Comparison of ENCODE assay signal across 23 cellular contexts in genomic region chr3:41462103-41462691, GRCh38.
DNase-seq lines count a peak whose midpoint lies in the region; ATAC-seq and TF ChIP-seq lines count a peak whose summit lies in the region.
"Had no signal": no experiment of that assay in that cellular context is flagged by ENCODE, and none has a peak within 500 bp of the region (broad histone marks: within the 10 kb centered on the region; RNA-seq: fewer than 3 reads in every experiment).

No MANE protein-coding gene starts in this region.

- CTCF ChIA-PET in SK-N-SH (lab: Yijun Ruan, JAX), result interaction anchor here (0.9 to 1.0 kb wide), 2 partner anchors 226 to 306 kb away, joined by 3 read pairs; no protein-coding TSS in a partner anchor

- ATAC-seq in HG02870 (IDR thresholded peaks at IDR 0.05; ENCODE audit: unreplicated experiment), result no peak
- no peak for ATAC-seq in HG03439 (IDR thresholded peaks at IDR 0.05; ENCODE audit: unreplicated experiment)
- no peak for ATAC-seq in GM21515 (IDR thresholded peaks at IDR 0.05; ENCODE audit: unreplicated experiment)
- ATAC-seq: A549, GM23338, Panc1, T-helper 17 cell had no signal

- no peak for TF ChIP-seq RAD21 in SK-N-SH (IDR thresholded peaks at IDR 0.05; ENCODE audit: low read length)

- TF ChIP-seq CTCF in LNCaP clone FGC (IDR thresholded peaks at IDR 0.05; ENCODE audit: control insufficient read depth, extremely low read depth, insufficient read depth), result no peak
- TF ChIP-seq CTCF in SK-N-SH (IDR thresholded peaks at IDR 0.05), result no peak

- H3K4me2 ChIP-seq in SK-N-SH, result no peak overlapping the region
- H3K4me2 ChIP-seq: A549, GM23338 had no signal

- H3K79me2 ChIP-seq in SK-N-SH (ENCODE audit: insufficient read depth), result no peaks in the 10 kb centered on the region

- H2AFZ ChIP-seq in SK-N-SH (ENCODE audit: low read depth), result no peak overlapping the region
- H2AFZ ChIP-seq: GM23338 had no signal

- H3F3A ChIP-seq in SK-N-SH (replicated peaks; ENCODE audit: insufficient read depth), result no peaks in the 10 kb centered on the region

- no peak overlapping the region for H3K9ac ChIP-seq in SK-N-SH
- H3K9ac ChIP-seq in endocrine pancreas (ENCODE audit: control insufficient read depth, insufficient read depth, low read length), result no peak overlapping the region

- no peak for TF ChIP-seq EP300 in SK-N-SH (IDR thresholded peaks at IDR 0.05; ENCODE audit: borderline replicate concordance in 1 of 2, low read depth in 1 of 2, low read length in 1 of 2)

- POLR2A ChIA-PET in SK-N-SH (lab: Yijun Ruan, JAX), result no interaction called here

- H3K27me3 ChIP-seq in SK-N-SH (ENCODE audit: insufficient read depth) (no peaks in the 10 kb centered on the region), endocrine pancreas (ENCODE audit: control insufficient read depth, insufficient read depth, low read length) (no peaks in the 10 kb centered on the region)

- DNase-seq in LNCaP clone FGC (ENCODE audit: low read depth) (peak; percentile 6), NCI-H2029 treated with DMSO at 0.1 percent for 48 hours (lab: John Stamatoyannopoulos, UW) (peak; percentile 23), SK-N-SH (no peak), AG08395 (ENCODE audit: low spot score) (no peak)
- DNase-seq: C1 segment of cervical spinal cord; CD4-positive, alpha-beta memory T cell; COR-L47; NCI-H1694 treated with DMSO at 0.1 percent for 48 hours; NCI-H226; NCI-H510A; NCI-H82; SHP77; SW 1271; T-helper 17 cell had no signal

- H3K9me2 ChIP-seq in SK-N-SH, result no peaks in the 10 kb centered on the region

- 30% methylated on average over 2 of the region's 2 CpGs for WGBS in SK-N-SH (ENCODE audit: low lambda C conversion rate)

- no peaks in the 10 kb centered on the region for H3K36me3 ChIP-seq in SK-N-SH (replicated peaks in 1 of 2; ENCODE audit: control insufficient read depth in 1 of 2, insufficient read depth in 2 of 2, low read length in 1 of 2)
- no peaks in the 10 kb centered on the region for H3K36me3 ChIP-seq in endocrine pancreas (ENCODE audit: control insufficient read depth, insufficient read depth, low read length)
- H3K36me3 ChIP-seq: HAP-1 had no signal

- no peak overlapping the region for H3K27ac ChIP-seq in SK-N-SH (ENCODE audit: low read depth in 2 of 2, low read length in 1 of 2)
- H3K27ac ChIP-seq: A549, RWPE1 had no signal

- H3K4me3 ChIP-seq in LNCaP clone FGC (ENCODE audit: low read depth, low read length), result no peak overlapping the region
- no peak overlapping the region for H3K4me3 ChIP-seq in SK-N-SH (ENCODE audit: low read depth in 2 of 2, low read length in 1 of 2)
- peak overlapping the region; percentile 6 for H3K4me3 ChIP-seq in endocrine pancreas (ENCODE audit: control insufficient read depth, insufficient read depth, low read length)
- H3K4me3 ChIP-seq: A549, GM23338, HAP-1 had no signal

- H3K9me3 ChIP-seq in SK-N-SH, result no peaks in the 10 kb centered on the region
- no peaks in the 10 kb centered on the region for H3K9me3 ChIP-seq in endocrine pancreas (ENCODE audit: control insufficient read depth, low read length)
- H3K9me3 ChIP-seq: A549, HAP-1 had no signal

- H4K20me1 ChIP-seq in SK-N-SH (ENCODE audit: insufficient read depth), result no peaks in the 10 kb centered on the region

- H3K4me1 ChIP-seq in SK-N-SH (ENCODE audit: control insufficient read depth in 1 of 2, insufficient read depth in 2 of 2, low read depth in 1 of 2, low read length in 1 of 2), result peaks cover 0 to 7% of the 10 kb centered on the region in 2 experiments; a peak in 2 of 4 replicates
- H3K4me1 ChIP-seq in endocrine pancreas (ENCODE audit: control insufficient read depth, insufficient read depth, low read length), result peaks cover 5% of the 10 kb centered on the region
- H3K4me1 ChIP-seq: A549, HAP-1 had no signal

TF ChIP-seq in SK-N-SH, 30 proteins besides CTCF, POLR2A, EP300 and RAD21:
- no peak for TF ChIP-seq ELF1 (IDR thresholded peaks at IDR 0.05)
- no peak for TF ChIP-seq CHD2 (IDR thresholded peaks at IDR 0.05; ENCODE audit: low read length, partially characterized antibody)
- peak; percentile 58 for TF ChIP-seq TCF12 (IDR thresholded peaks at IDR 0.05)

Comparison
In these comparisons a context has a peak if more than half of its experiments do, and no peak if none do; other contexts are left out.
1. DNase-seq: peak in LNCaP clone FGC (single experiment) and NCI-H2029 treated with DMSO at 0.1 percent for 48 hours (single experiment); none in SK-N-SH (single experiment) and AG08395 (single experiment).